In genomic region chr4:4867745-4868505, GRCh38 we compare ENCODE assay signal across 24 cellular contexts. TPM values are rescaled to one million over a fixed set of nuclear protein-coding genes. Genes with fewer than 3 reads are reported as not detected.
A peak's percentile ranks its signal among the peaks of the same experiment; 100 is the strongest.
DNase-seq lines count a peak whose midpoint lies in the region; ATAC-seq and TF ChIP-seq lines count a peak whose summit lies in the region.
"Had no signal": no experiment of that assay in that cellular context is flagged by ENCODE, and none has a peak within 500 bp of the region (broad histone marks: within the 10 kb centered on the region; RNA-seq: fewer than 3 reads in every experiment).

No MANE protein-coding gene starts in this region.

- TF ChIP-seq RAD21 in neural cell (conservative IDR thresholded peaks at IDR 0.05), result no peak

- H3K79me2 ChIP-seq in neural cell (replicated peaks; ENCODE audit: insufficient read depth, low read length), result no peaks in the 10 kb centered on the region
- H3K79me2 ChIP-seq: parathyroid adenoma had no signal

- DNase-seq in AG08396 (ENCODE audit: low spot score) (peak; percentile 40), ELF-1 (ENCODE audit: low read depth, low spot score) (peak; percentile 27), NCI-H69 (lab: John Stamatoyannopoulos, UW) (peak; percentile 6), foreskin melanocyte (no peak), SHP77 (lab: John Stamatoyannopoulos, UW) (no peak)
- DNase-seq in activated CD4-positive, CD25-positive, alpha-beta regulatory T cell treated with anti-CD3 and anti-CD28 coated beads, Interleukin-2, amount 50 U/mL, for 72 hours, result no peak
- DNase-seq: activated CD4-positive, alpha-beta T cell treated with anti-CD3 and anti-CD28 coated beads for 4 hours; activated CD8-positive, alpha-beta memory T cell treated with anti-CD3 and anti-CD28 coated beads for 24 hours; amygdala; brain microvascular endothelial cell; hypothalamus; NCI-H1092; NCI-H1694; NCI-H2171; SHP77 treated with DMSO at 0.1 percent for 48 hours; stimulated activated CD4-positive, alpha-beta T cell treated with anti-CD3 and anti-CD28 coated beads, Interleukin-4, amount 100 ng/mL, for 24 hours; T1000 had no signal

- no peak for TF ChIP-seq CTCF in neural cell (IDR thresholded peaks at IDR 0.05; ENCODE audit: poor library complexity, severe bottlenecking)

- no peak overlapping the region for H2AFZ ChIP-seq in neural cell (ENCODE audit: low read depth, low read length)
- H2AFZ ChIP-seq: parathyroid adenoma had no signal

- no peak overlapping the region for H3K9ac ChIP-seq in neural cell (ENCODE audit: low read length)
- H3K9ac ChIP-seq: BLaER1, parathyroid adenoma had no signal

- H3K27me3 ChIP-seq in neural cell (ENCODE audit: insufficient read depth, low read depth, low read length), result peaks cover 100% of the 10 kb centered on the region

- H3K9me3 ChIP-seq in neural cell (ENCODE audit: low read length), result no peaks in the 10 kb centered on the region
- H3K9me3 ChIP-seq: BLaER1 had no signal

- no peak overlapping the region for H3K27ac ChIP-seq in neural cell (ENCODE audit: low read length)
- H3K27ac ChIP-seq: BLaER1, brain microvascular endothelial cell, parathyroid adenoma, VCaP had no signal

- H3K4me3 ChIP-seq in neural cell (ENCODE audit: low read length), result no peak overlapping the region
- H3K4me3 ChIP-seq: GM12878 had no signal

- ATAC-seq in GM21526 (IDR thresholded peaks at IDR 0.05; ENCODE audit: low FRiP score, unreplicated experiment), result no peak
- ATAC-seq: activated naive CD4-positive, alpha-beta T cell treated with anti-CD3 and anti-CD28 coated beads, Interleukin-2, amount 50 U/mL, for 72 hours; GM12878 had no signal

- H4K20me1 ChIP-seq in neural cell (ENCODE audit: insufficient read depth), result no peaks in the 10 kb centered on the region

- H3K36me3 ChIP-seq in neural cell (ENCODE audit: insufficient read depth, low read length), result no peaks in the 10 kb centered on the region
- H3K36me3 ChIP-seq: BLaER1 had no signal

- no peak for TF ChIP-seq EP300 in neural cell (conservative IDR thresholded peaks at IDR 0.05; ENCODE audit: poor library complexity, severe bottlenecking)

- H3F3A ChIP-seq in neural cell (ENCODE audit: insufficient read depth, low read length, poor library complexity, severe bottlenecking), result no peaks in the 10 kb centered on the region

- no peak overlapping the region for H3K4me2 ChIP-seq in neural cell (ENCODE audit: low read length)

- H3K9me2 ChIP-seq in neural cell (ENCODE audit: insufficient read depth, low read length), result no peaks in the 10 kb centered on the region

TF ChIP-seq in neural cell, 6 proteins besides CTCF, POLR2A, EP300 and RAD21:
- TF ChIP-seq POLR2AphosphoS5 (IDR thresholded peaks at IDR 0.05), result peak; percentile 31
- TF ChIP-seq REST (IDR thresholded peaks at IDR 0.05; ENCODE audit: borderline replicate concordance), result no peak
- peak; percentile 52 for TF ChIP-seq EZH2 (IDR thresholded peaks at IDR 0.05; ENCODE audit: borderline replicate concordance, insufficient read depth, low read length, poor library complexity, severe bottlenecking)
- TF ChIP-seq SMC3 (conservative IDR thresholded peaks at IDR 0.05; ENCODE audit: poor library complexity), result no peak

RNA-seq across cellular contexts. Expression of gene MSX1, which starts 8.5 kb away (rescaled TPM):
- 1.7 and 2.8 TPM in 2 replicates for polyA plus RNA-seq in neural cell
- polyA minus RNA-seq in neural cell, result 0.35 TPM in 1 of 2 replicates, not detected in the other

Comparison
In these comparisons a context has a peak if more than half of its experiments do, and no peak if none do; other contexts are left out.
1. DNase-seq: peak in AG08396 (single experiment), ELF-1 (single experiment) and NCI-H69 (single experiment); none in activated CD4-positive, CD25-positive, alpha-beta regulatory T cell treated with anti-CD3 and anti-CD28 coated beads, Interleukin-2, amount 50 U/mL, for 72 hours (single experiment), foreskin melanocyte (single experiment) and SHP77 (0 of 2).